Comparison of ENCODE assay signal across 8 cellular contexts in the genomic region with DNA sequence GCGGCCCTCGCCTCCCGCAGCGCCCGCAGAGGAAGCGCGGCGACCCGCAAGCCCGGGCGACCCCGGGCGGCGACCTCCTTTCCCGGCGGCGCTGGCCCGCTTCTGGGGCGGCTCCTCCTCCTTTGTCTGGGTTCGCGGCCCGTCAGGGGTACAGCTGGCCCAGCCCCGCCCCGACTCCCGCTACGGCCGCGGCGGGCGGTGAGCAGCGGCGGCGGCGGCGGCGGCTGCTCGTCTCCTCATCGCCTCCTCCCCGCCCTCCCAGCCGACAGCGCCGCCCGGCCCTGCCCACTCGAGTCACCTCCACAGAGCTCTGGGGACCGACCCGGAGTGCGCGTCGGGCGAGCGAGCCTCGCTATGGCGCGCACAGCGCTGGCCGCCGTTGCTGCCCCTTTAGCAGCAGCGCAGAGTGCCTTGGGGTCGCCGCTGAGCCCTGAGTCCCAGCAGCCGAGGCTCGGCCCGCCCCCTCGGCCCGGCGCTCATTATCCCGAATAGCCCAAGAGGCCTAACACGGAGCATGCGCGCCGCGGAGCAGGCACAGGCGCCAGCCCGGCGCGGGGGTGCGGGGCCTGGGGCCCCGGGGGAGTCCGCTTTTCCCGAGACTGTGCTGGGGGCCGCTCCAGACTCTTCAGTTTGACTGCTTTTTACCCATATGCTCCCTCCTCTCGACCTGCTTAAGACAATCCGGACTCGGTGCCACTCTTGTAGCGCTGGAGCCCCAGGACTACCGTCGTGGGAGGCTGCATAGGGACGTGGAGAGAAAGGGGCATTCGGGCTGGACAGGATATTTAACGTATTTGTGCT. TPM values are rescaled to one million over a fixed set of nuclear protein-coding genes. Genes with fewer than 3 reads are reported as not detected.
A peak's percentile ranks its signal among the peaks of the same experiment; 100 is the strongest.
DNase-seq lines count a peak whose midpoint lies in the region; ATAC-seq and TF ChIP-seq lines count a peak whose summit lies in the region.

A gene (minus strand): TSS at position 104 of the 801 bp plus-strand sequence. CDS start 295 bp downstream, outside the sequence.

- H3K9me3 ChIP-seq in HUES64 (ENCODE audit: insufficient read depth, low read depth, low read length) (peaks cover 6% of the 10 kb centered on the region; the same call in 1 of the 2 replicates), mucosa of stomach (ENCODE audit: control insufficient read depth, low read length) (no peaks in the 10 kb centered on the region)

- under 1% methylated on average over 90 of the region's 90 CpGs for WGBS in HUES64

- peak within 1 kb of the TSS; percentile 96 for H3K4me3 ChIP-seq in HUES64 (ENCODE audit: low read length)
- H3K4me3 ChIP-seq in epithelial cell of proximal tubule (ENCODE audit: low read depth, low read length) = peak within 1 kb of the TSS; percentile 86
- peak within 1 kb of the TSS; percentile 57 for H3K4me3 ChIP-seq in mucosa of stomach (ENCODE audit: low read length)

- peak; percentile 76 for DNase-seq in DMS 273 treated with DMSO at 0.1 percent for 48 hours (lab: John Stamatoyannopoulos, UW)
- peak; percentile 88 for DNase-seq in OCI-M1 (lab: John Stamatoyannopoulos, UW)
- peak; percentile 79 for DNase-seq in activated T-cell treated with anti-CD3 and anti-CD28 coated beads for 48 hours (ENCODE audit: low read depth)
- DNase-seq in epithelial cell of proximal tubule (ENCODE audit: low read depth) = no peak
- peak; percentile 50 to 57 for DNase-seq in stimulated activated CD8-positive, alpha-beta memory T cell treated with anti-CD3 and anti-CD28 coated beads, Interleukin-7, amount 100 ng/mL, for 1 hour (ENCODE audit: low read depth in 2 of 2)

- H3K27me3 ChIP-seq in HUES64 (ENCODE audit: insufficient read depth, low read length) = peaks cover 8% of the 10 kb centered on the region; the same call in 1 of the 2 replicates
- no peaks in the 10 kb centered on the region for H3K27me3 ChIP-seq in mucosa of stomach (ENCODE audit: control insufficient read depth, insufficient read depth, low read length)

- H3K9ac ChIP-seq in HUES64 (ENCODE audit: low read depth, low read length) = peak within 1 kb of the TSS; percentile 81
- peak within 1 kb of the TSS; percentile 88 for H3K9ac ChIP-seq in mucosa of stomach (ENCODE audit: low read length)

- peaks cover 11% of the 10 kb centered on the region; the same call in 1 of the 2 replicates for H3K4me1 ChIP-seq in HUES64 (ENCODE audit: insufficient read depth, low read length)
- peaks cover 10% of the 10 kb centered on the region for H3K4me1 ChIP-seq in mucosa of stomach (ENCODE audit: control insufficient read depth, insufficient read depth, low read length)

- TF ChIP-seq CTCF in epithelial cell of proximal tubule (conservative IDR thresholded peaks at IDR 0.05; ENCODE audit: low read depth, low read length) = no peak

- H3K36me3 ChIP-seq in HUES64 (ENCODE audit: insufficient read depth, low read length) (no peaks in the 10 kb centered on the region), mucosa of stomach (ENCODE audit: control insufficient read depth, insufficient read depth, low read length) (no peaks in the 10 kb centered on the region)

- ATAC-seq in GM21515 (IDR thresholded peaks at IDR 0.05; ENCODE audit: unreplicated experiment) = peak; percentile 87

- peak within 1 kb of the TSS; percentile 86 for H3K27ac ChIP-seq in HUES64 (ENCODE audit: low read depth, low read length)

RNA-seq across cellular contexts. Expression of the gene that starts here (rescaled TPM):
- 8.5 TPM for polyA plus RNA-seq in HUES64 (2013, experiment 1 of 2)
- polyA plus RNA-seq in HUES64 (2013, experiment 2 of 2) = 10.8 TPM
- total RNA-seq in epithelial cell of proximal tubule = 10.1 and 13.5 TPM in 2 replicates
